1 cellular context compared by ENCODE assay signal in genomic region chr10:103184615-103185014, GRCh38.
TF ChIP-seq lines count a peak whose summit lies in the region.

No MANE protein-coding gene starts in this region.

TF ChIP-seq in GM12878, 131 proteins besides CTCF, POLR2A, EP300 and RAD21:
- no peak for TF ChIP-seq ATF3 (IDR thresholded peaks at IDR 0.05; ENCODE audit: borderline replicate concordance, extremely low read depth, low read depth, low read length)
